ENCODE assay signal across 9 cellular contexts in genomic region chr11:102367364-102367763, GRCh38. TPM values are rescaled to one million over a fixed set of nuclear protein-coding genes. Genes with fewer than 3 reads are reported as not detected.
DNase-seq lines count a peak whose midpoint lies in the region; ATAC-seq and TF ChIP-seq lines count a peak whose summit lies in the region.
"Had no signal": no experiment of that assay in that cellular context is flagged by ENCODE, and none has a peak within 500 bp of the region (broad histone marks: within the 10 kb centered on the region; RNA-seq: fewer than 3 reads in every experiment).

No MANE protein-coding gene starts in this region.

- in situ Hi-C loops in brain microvascular endothelial cell (cut with HindIII; ENCODE audit: low pct_ligation_motif_present, low sequenced_read_pairs), result no loop called here

- H3K4me1 Mint-ChIP-seq in naive B cell, result peaks cover 3 to 27% (median 5%) of the 10 kb centered on the region in 3 donors

- no peaks in the 10 kb centered on the region for H3K27me3 Mint-ChIP-seq in naive B cell

- no peaks in the 10 kb centered on the region for H4K20me1 ChIP-seq in KMS-11 (ENCODE audit: insufficient read depth)

- ATAC-seq in naive B cell (ENCODE audit: low read depth in 2 of 2) (peak; percentile 37 to 56), GM18858 (IDR thresholded peaks at IDR 0.05; ENCODE audit: unreplicated experiment) (no peak)

- peak overlapping the region; percentile 12 to 92 (median 82) for H3K27ac Mint-ChIP-seq in naive B cell
- H3K27ac Mint-ChIP-seq: T-helper 2 cell treated with Interferon-gamma antibody and Interleukin-4, amounts not matched to agents 5 μg/mL and 100 μg/mL, for 36 hours had no signal

- H2AFZ ChIP-seq in KMS-11 (ENCODE audit: low read depth), result no peak overlapping the region

- H3K4me2 ChIP-seq in KMS-11, result no peak overlapping the region

- H3K4me1 ChIP-seq in KMS-11 (ENCODE audit: low read depth, poor library complexity, severe bottlenecking), result peaks cover 21% of the 10 kb centered on the region

- peaks cover 30 to 35% of the 10 kb centered on the region in 2 donors for H3K36me3 Mint-ChIP-seq in naive B cell

- H3K36me3 ChIP-seq in KMS-11 (ENCODE audit: insufficient read depth), result 0 out of 2 replicates have a peak, but pooled peaks cover 5% of the 10 kb centered on the region
- H3K36me3 ChIP-seq in brain microvascular endothelial cell (replicated peaks), result peaks cover 43% of the 10 kb centered on the region

- TF ChIP-seq CTCF in KMS-11 (conservative IDR thresholded peaks at IDR 0.05; ENCODE audit: low read depth, low read length), result peak; percentile 44
- peak; percentile 24 for TF ChIP-seq CTCF in brain microvascular endothelial cell (IDR thresholded peaks at IDR 0.05; ENCODE audit: low read depth, low read length, missing control alignments)

- DNase-seq in NCI-H748 (lab: John Stamatoyannopoulos, UW; ENCODE audit: unreplicated experiment), result peak; percentile 11
- no peak for DNase-seq in NCI-H748 treated with DMSO at 0.1 percent for 48 hours (lab: John Stamatoyannopoulos, UW)
- DNase-seq in brain microvascular endothelial cell, result no peak
- no peak for DNase-seq in naive B cell
- DNase-seq in SKM-1 treated with dmso at 0.1 percent for 144 hours (lab: John Stamatoyannopoulos, UW; ENCODE audit: unreplicated experiment), result no peak
- no peak for DNase-seq in SHP77 (lab: John Stamatoyannopoulos, UW)

- H3K9me3 Mint-ChIP-seq in naive B cell, result no peaks in the 10 kb centered on the region
- H3K9me3 Mint-ChIP-seq: T-helper 2 cell treated with Interferon-gamma antibody and Interleukin-4, amounts not matched to agents 5 μg/mL and 100 μg/mL, for 36 hours had no signal

- H3K4me3 ChIP-seq in KMS-11 (IDR thresholded peaks at IDR 0.05; ENCODE audit: insufficient read depth, low read depth, low read length), result no peak overlapping the region
- H3K4me3 ChIP-seq in brain microvascular endothelial cell (ENCODE audit: low read depth, low read length), result no peak overlapping the region

- H3K79me2 ChIP-seq in KMS-11 (ENCODE audit: insufficient read depth, low read depth), result no peaks in the 10 kb centered on the region

- no peak overlapping the region for H3K27ac ChIP-seq in KMS-11
- H3K27ac ChIP-seq in brain microvascular endothelial cell, result no peak overlapping the region

- H3K27me3 ChIP-seq in KMS-11 (ENCODE audit: insufficient read depth, low read depth), result no peaks in the 10 kb centered on the region
- no peaks in the 10 kb centered on the region for H3K27me3 ChIP-seq in brain microvascular endothelial cell (replicated peaks)

- no peak overlapping the region for H3K4me3 Mint-ChIP-seq in naive B cell
- H3K4me3 Mint-ChIP-seq: T-helper 2 cell treated with Interferon-gamma antibody and Interleukin-4, amounts not matched to agents 5 μg/mL and 100 μg/mL, for 36 hours had no signal

- H3K9ac ChIP-seq in KMS-11, result no peak overlapping the region

RNA-seq across cellular contexts. Expression of gene BIRC2, which starts 20.4 kb away (rescaled TPM):
- polyA plus RNA-seq in naive B cell (ENCODE audit: low read depth in 6 of 6), result 10 to 100 TPM; 28.2 to 43.9 (median 35.6) TPM

RNA-seq across cellular contexts. Expression of gene BIRC3, which starts 50.1 kb away (rescaled TPM):
- polyA plus RNA-seq in naive B cell (ENCODE audit: low read depth in 6 of 6), result 100 to 1,000 TPM; 181 to 263 (median 232) TPM
